Comparison of ENCODE assay signal across 12 cellular contexts in the genomic region with DNA sequence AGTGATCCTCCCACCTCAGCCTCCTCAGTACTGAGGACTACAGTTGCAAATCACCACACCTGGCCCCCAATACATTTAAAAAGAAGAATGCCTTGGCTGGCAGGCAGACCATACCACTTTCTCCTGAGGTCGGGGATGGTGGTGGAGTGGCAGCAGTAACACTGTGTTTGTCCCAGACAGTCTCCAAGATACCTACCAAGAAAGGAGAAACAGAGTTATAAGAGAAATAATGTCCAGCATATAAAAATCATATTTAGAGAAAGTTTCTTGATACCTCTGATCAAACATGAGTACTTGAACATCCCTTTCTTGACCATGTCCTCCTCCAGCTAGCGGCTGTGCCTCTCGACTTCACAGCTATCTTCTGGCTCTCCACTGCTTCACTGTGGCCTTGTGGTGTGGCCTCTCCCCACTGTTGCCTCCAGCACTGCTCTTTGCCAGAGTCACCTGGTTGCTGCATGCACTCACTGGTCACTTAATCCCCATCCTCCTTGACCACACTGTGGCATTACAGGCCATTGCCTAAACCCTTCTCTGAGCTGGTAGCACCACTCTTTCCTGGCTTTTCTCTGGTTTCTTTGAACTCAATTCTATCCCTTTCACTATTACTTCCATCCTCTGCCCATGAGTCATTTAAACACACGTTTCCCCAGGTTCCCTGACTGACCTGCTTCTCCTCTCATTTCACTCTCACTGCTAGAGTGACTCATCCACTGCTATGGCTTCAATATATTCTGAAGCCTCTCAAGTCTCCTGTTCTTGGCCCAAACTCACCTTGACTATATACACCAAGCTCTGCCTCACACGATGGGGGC. TPM values are rescaled to one million over a fixed set of nuclear protein-coding genes. Genes with fewer than 3 reads are reported as not detected.
DNase-seq lines count a peak whose midpoint lies in the region; ATAC-seq, FAIRE-seq and TF ChIP-seq lines count a peak whose summit lies in the region.
"Had no signal": no experiment of that assay in that cellular context is flagged by ENCODE, and none has a peak within 500 bp of the region (broad histone marks: within the 10 kb centered on the region; RNA-seq: fewer than 3 reads in every experiment).

No MANE protein-coding gene starts in this region.

- BruUV-seq in Calu3 (replicated peaks; lab: Mats Ljungman, UMichigan) (no TSS peak), GM12878 (replicated peaks; lab: Mats Ljungman, UMichigan) (TSS peak; percentile 47)

- in situ Hi-C loops in GM12878 (cut with MboI), result no loop called here
- in situ Hi-C loops in KBM-7 (cut with MboI; ENCODE audit: low pct_unique_long_range_greater_than_20kb, low sequenced_read_pairs), result no loop called here

- no peak overlapping the region for H3K4me3 Mint-ChIP-seq in Calu3 (ENCODE audit: low read depth, unreplicated experiment)

- FAIRE-seq in GM12878 (lab: Jason Lieb, UNC), result no peak

- CTCF ChIA-PET in Calu3 (lab: Charles Lee) (no interaction called here), GM12878 (lab: Yijun Ruan, JAX) (interaction anchor here (0.9 to 1.3 kb wide), 4 partner anchors 9 to 51 kb away, joined by 3 to 5 read pairs (median 4); no protein-coding TSS in a partner anchor)

- H3K4me2 ChIP-seq in GM12878 (ENCODE audit: control insufficient read depth, insufficient read depth), result no peak overlapping the region

- H3K4me3 ChIP-seq in GM12878, result no peak overlapping the region
- H3K4me3 ChIP-seq: skin epidermis had no signal

- no peaks in the 10 kb centered on the region for H3K27me3 ChIP-seq in GM12878 (replicated peaks in 1 of 2; ENCODE audit: control insufficient read depth in 2 of 2, insufficient read depth in 2 of 2, low read length in 1 of 2)

- H3K36me3 Mint-ChIP-seq in Calu3 (ENCODE audit: insufficient read depth, unreplicated experiment), result peaks cover 27% of the 10 kb centered on the region

- no peaks in the 10 kb centered on the region; the same call in 1 of the 2 replicates for H3K4me1 ChIP-seq in GM12878 (ENCODE audit: control insufficient read depth, insufficient read depth, low read length)

- peaks cover 22 to 34% of the 10 kb centered on the region in 2 experiments for H3K36me3 ChIP-seq in GM12878 (ENCODE audit: control insufficient read depth in 2 of 2, insufficient read depth in 2 of 2, low read length in 1 of 2)

- no peak for TF ChIP-seq CTCF in Calu3 (IDR thresholded peaks at IDR 0.05; ENCODE audit: unreplicated experiment)
- TF ChIP-seq CTCF in GM12878 (IDR thresholded peaks at IDR 0.05 in 2 of 3, conservative IDR thresholded peaks at IDR 0.05 in 1 of 3; ENCODE audit: control insufficient read depth in 2 of 3, extremely low read depth in 1 of 3, insufficient read depth in 1 of 3, low read depth in 3 of 3, low read length in 3 of 3), result no peak

- H3K79me2 ChIP-seq in GM12878 (ENCODE audit: control insufficient read depth, insufficient read depth, low read length), result peaks cover 13% of the 10 kb centered on the region

- no peak for TF ChIP-seq POLR2A in GM12878 (IDR thresholded peaks at IDR 0.05; ENCODE audit: low read depth, low read length)

- POLR2A ChIA-PET in GM12878 (lab: Charles Lee), result interaction anchor here (0.9 to 1.0 kb wide), 2 partner anchors 11 kb away, joined by 3 read pairs; no protein-coding TSS in a partner anchor

- no peaks in the 10 kb centered on the region; the same call in 1 of the 2 replicates for H4K20me1 ChIP-seq in GM12878 (ENCODE audit: control insufficient read depth, insufficient read depth)

- H2AFZ ChIP-seq in GM12878 (ENCODE audit: control insufficient read depth, low read depth, low read length), result no peak overlapping the region

- DNase-seq in Calu3, result peak; percentile 24
- peak; percentile 92 for DNase-seq in M059J (ENCODE audit: low read depth)
- DNase-seq in GM12878 (ENCODE audit: low read depth, low spot score), result no peak
- peak; percentile 35 for DNase-seq in myocyte (ENCODE audit: low read depth)
- no peak for DNase-seq in GM19240 (ENCODE audit: insufficient read length, low spot score)
- no peak for DNase-seq in UCSD-AML1 (lab: John Stamatoyannopoulos, UW; ENCODE audit: unreplicated experiment)
- no peak for DNase-seq in KBM-7
- no peak for DNase-seq in NCI-H187 treated with DMSO at 0.1 percent for 48 hours (lab: John Stamatoyannopoulos, UW)
- DNase-seq: effector CD8-positive, alpha-beta T cell; NCI-H146; SHP77 treated with DMSO at 0.1 percent for 48 hours had no signal

- intact Hi-C loops in Calu3 (cut with micrococcal nuclease; ENCODE audit: unreplicated experiment), result no loop called here
- intact Hi-C loops in GM12878 (cut with micrococcal nuclease; ENCODE audit: unreplicated experiment), result no loop called here

- no peak for TF ChIP-seq EP300 in GM12878 (IDR thresholded peaks at IDR 0.05; ENCODE audit: borderline replicate concordance in 1 of 2, control insufficient read depth in 1 of 2, low read depth in 2 of 2, low read length in 2 of 2)

- 49% methylated on average over 5 of the region's 5 CpGs for WGBS in GM12878 (ENCODE audit: insufficient coverage, insufficient replicate concordance, low lambda C conversion rate, missing lambda C conversion rate)

- RAD21 ChIA-PET in GM12878 (lab: Charles Lee; ENCODE audit: unreplicated experiment), result no interaction called here

- no peak overlapping the region for H3K27ac ChIP-seq in GM12878 (ENCODE audit: control insufficient read depth, insufficient read depth)

- TF ChIP-seq RAD21 in GM12878 (IDR thresholded peaks at IDR 0.05; ENCODE audit: insufficient read depth, low read depth, low read length), result no peak

- SMC1A ChIA-PET in GM12878 (lab: Charles Lee; ENCODE audit: uncharacterized antibody, unreplicated experiment), result interaction anchor here (1.6 kb wide), 1 partner anchor 42 kb away, joined by 5 read pairs; no protein-coding TSS in a partner anchor

- peak overlapping the region; percentile 5 for H3K27ac Mint-ChIP-seq in Calu3 (ENCODE audit: unreplicated experiment)

- H3K9me3 Mint-ChIP-seq in Calu3 (ENCODE audit: low read depth, unreplicated experiment), result no peaks in the 10 kb centered on the region

- no peak overlapping the region for H3K9ac ChIP-seq in GM12878 (ENCODE audit: control insufficient read depth, insufficient read depth, low read length)

- ATAC-seq in GM12878, result peak; percentile 28

- H3K27me3 Mint-ChIP-seq in Calu3 (ENCODE audit: unreplicated experiment), result no peaks in the 10 kb centered on the region

- peaks cover 16% of the 10 kb centered on the region for H3K4me1 Mint-ChIP-seq in Calu3 (ENCODE audit: low read depth, unreplicated experiment)

- H3K9me3 ChIP-seq in GM12878 (replicated peaks; ENCODE audit: control insufficient read depth, insufficient read depth, low read length), result no peaks in the 10 kb centered on the region

TF ChIP-seq in GM12878, 131 proteins besides CTCF, POLR2A, EP300 and RAD21:
- TF ChIP-seq JUNB (IDR thresholded peaks at IDR 0.05), result peak; percentile 26; the same call in 1 of the 2 replicates
- TF ChIP-seq, protein P1, sequence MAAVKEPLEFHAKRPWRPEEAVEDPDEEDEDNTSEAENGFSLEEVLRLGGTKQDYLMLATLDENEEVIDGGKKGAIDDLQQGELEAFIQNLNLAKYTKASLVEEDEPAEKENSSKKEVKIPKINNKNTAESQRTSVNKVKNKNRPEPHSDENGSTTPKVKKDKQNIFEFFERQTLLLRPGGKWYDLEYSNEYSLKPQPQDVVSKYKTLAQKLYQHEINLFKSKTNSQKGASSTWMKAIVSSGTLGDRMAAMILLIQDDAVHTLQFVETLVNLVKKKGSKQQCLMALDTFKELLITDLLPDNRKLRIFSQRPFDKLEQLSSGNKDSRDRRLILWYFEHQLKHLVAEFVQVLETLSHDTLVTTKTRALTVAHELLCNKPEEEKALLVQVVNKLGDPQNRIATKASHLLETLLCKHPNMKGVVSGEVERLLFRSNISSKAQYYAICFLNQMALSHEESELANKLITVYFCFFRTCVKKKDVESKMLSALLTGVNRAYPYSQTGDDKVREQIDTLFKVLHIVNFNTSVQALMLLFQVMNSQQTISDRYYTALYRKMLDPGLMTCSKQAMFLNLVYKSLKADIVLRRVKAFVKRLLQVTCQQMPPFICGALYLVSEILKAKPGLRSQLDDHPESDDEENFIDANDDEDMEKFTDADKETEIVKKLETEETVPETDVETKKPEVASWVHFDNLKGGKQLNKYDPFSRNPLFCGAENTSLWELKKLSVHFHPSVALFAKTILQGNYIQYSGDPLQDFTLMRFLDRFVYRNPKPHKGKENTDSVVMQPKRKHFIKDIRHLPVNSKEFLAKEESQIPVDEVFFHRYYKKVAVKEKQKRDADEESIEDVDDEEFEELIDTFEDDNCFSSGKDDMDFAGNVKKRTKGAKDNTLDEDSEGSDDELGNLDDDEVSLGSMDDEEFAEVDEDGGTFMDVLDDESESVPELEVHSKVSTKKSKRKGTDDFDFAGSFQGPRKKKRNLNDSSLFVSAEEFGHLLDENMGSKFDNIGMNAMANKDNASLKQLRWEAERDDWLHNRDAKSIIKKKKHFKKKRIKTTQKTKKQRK (IDR thresholded peaks at IDR 0.05; ENCODE audit: low read depth, low read length), result no peak
- TF ChIP-seq TCF7 (IDR thresholded peaks at IDR 0.05; ENCODE audit: borderline replicate concordance), result no peak

RNA-seq across cellular contexts. Expression of a gene that starts 45.2 kb away (rescaled TPM):
- 149 and 153 TPM in 2 replicates for total RNA-seq in Calu3 (2022)
- total RNA-seq in M059J (2014; rRNA removed; shearing (Covaris generic)), result 83.6 and 175 TPM in 2 replicates
- total RNA-seq in GM12878 (2013; cell fraction: nucleolus; rRNA removed), result 640 and 681 TPM in 2 replicates
- 117 and 134 TPM in 2 replicates for total RNA-seq in GM12878 (2014; rRNA removed)
- 79.2 and 86.3 TPM in 2 replicates for total RNA-seq in GM12878 (2014; rRNA removed; fragmentation: Illumina TruSeq; extraction: Trizol)
- total RNA-seq in GM12878 (2021), result 178 and 180 TPM in 2 replicates
- 101 TPM for polyA plus RNA-seq in GM12878 (2011; ENCODE audit: low read depth)
- polyA plus RNA-seq in GM12878 (2011; rRNA removed), result 233 and 246 TPM in 2 replicates
- 320 and 350 TPM in 2 replicates for polyA plus RNA-seq in GM12878 (2011; cell fraction: cytosol; rRNA removed)
- 448 and 489 TPM in 2 replicates for polyA plus RNA-seq in GM12878 (2011; cell fraction: nucleus; rRNA removed)
- polyA plus RNA-seq in GM12878 (2012), result 110 and 124 TPM in 2 replicates
- 136 and 149 TPM in 2 replicates for polyA plus RNA-seq in GM12878 (2014; fragmentation: Illumina TruSeq; extraction: Trizol)
- polyA plus RNA-seq in GM12878 (2014; fragmentation: Nextera tagmentation; extraction: Ambion mirVana), result 10 to 100 TPM in 1 of 2 experiments, 1 to 10 TPM in 1; 9.9 to 26.8 TPM
- polyA plus RNA-seq in GM12878 (2014; rRNA removed), result 143 and 152 TPM in 2 replicates
- 10 to 100 TPM; 55.0 to 55.2 TPM for polyA plus RNA-seq in GM12878 (2016; fragmentation: Nextera tagmentation; extraction: Ambion mirVana)
- polyA minus RNA-seq in GM12878 (2011; rRNA and poly(A)+ RNA removed), result 462 and 470 TPM in 2 replicates
- polyA minus RNA-seq in GM12878 (2011; cell fraction: cytosol; rRNA and poly(A)+ RNA removed), result 122 and 141 TPM in 2 replicates
- 280 and 319 TPM in 2 replicates for polyA minus RNA-seq in GM12878 (2011; cell fraction: nucleus; rRNA and poly(A)+ RNA removed)
- total RNA-seq in myocyte, result 53.6 and 62.5 TPM in 2 replicates
- polyA plus RNA-seq in myocyte (2012), result 74.4 TPM

Comparison
In these comparisons a context has a peak if more than half of its experiments do, and no peak if none do; other contexts are left out.
1. DNase-seq: peak in Calu3 (single experiment), M059J (single experiment) and myocyte (single experiment); none in GM12878 (single experiment), GM19240 (single experiment), UCSD-AML1 (single experiment), KBM-7 (single experiment) and NCI-H187 treated with DMSO at 0.1 percent for 48 hours (single experiment).